11 cellular contexts compared by ENCODE assay signal in the genomic region with DNA sequence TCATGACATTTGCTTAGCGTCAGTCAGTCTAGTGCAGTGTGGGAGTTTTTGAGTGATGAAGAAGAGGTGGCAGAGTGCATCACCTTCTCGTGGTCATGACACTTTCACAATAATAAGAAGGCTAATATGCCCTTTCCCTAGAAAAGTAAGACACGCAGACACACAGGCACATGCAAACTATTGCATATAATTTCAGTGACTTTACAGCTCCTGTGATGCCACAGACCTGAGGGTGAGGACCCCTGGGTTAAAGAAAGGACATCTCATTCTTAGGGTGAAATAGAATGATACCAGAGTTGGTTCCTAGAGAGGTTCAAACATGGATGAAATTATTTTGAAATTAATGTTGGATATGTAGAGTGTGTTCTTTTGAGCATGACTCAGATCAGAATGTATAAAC.
"Had no signal": no experiment of that assay in that cellular context is flagged by ENCODE, and none has a peak within 500 bp of the region (broad histone marks: within the 10 kb centered on the region; RNA-seq: fewer than 3 reads in every experiment).

No MANE protein-coding gene starts in this region.

- H3K27ac Mint-ChIP-seq: GM23338, H9, HFFc6 had no signal

- FAIRE-seq: H1, H54 had no signal

- H3K9ac ChIP-seq: GM23248 had no signal

- H3K4me2 ChIP-seq: GM23338 had no signal

- H3K9me3 ChIP-seq: HAP-1 had no signal

- H3K9me3 Mint-ChIP-seq: GM23338, H9 had no signal

- H2AFZ ChIP-seq: GM23248, GM23338 had no signal

- H3K4me1 Mint-ChIP-seq: GM23338, H9 had no signal

- H3K27ac ChIP-seq: GM23248 had no signal

- H3K4me1 ChIP-seq: HAP-1 had no signal

- H3K4me3 Mint-ChIP-seq: GM23338, H9, HFFc6 had no signal

- H3K4me3 ChIP-seq: GM23248, GM23338, HAP-1 had no signal

- ATAC-seq: GM23338, HCT116 had no signal

- H3K36me3 ChIP-seq: HAP-1 had no signal

- DNase-seq: GM23248, GOT3, H7, H9, HCEC 1CT, HFFc6 had no signal
